Comparison of ENCODE assay signal across 1 cellular context in the genomic region with DNA sequence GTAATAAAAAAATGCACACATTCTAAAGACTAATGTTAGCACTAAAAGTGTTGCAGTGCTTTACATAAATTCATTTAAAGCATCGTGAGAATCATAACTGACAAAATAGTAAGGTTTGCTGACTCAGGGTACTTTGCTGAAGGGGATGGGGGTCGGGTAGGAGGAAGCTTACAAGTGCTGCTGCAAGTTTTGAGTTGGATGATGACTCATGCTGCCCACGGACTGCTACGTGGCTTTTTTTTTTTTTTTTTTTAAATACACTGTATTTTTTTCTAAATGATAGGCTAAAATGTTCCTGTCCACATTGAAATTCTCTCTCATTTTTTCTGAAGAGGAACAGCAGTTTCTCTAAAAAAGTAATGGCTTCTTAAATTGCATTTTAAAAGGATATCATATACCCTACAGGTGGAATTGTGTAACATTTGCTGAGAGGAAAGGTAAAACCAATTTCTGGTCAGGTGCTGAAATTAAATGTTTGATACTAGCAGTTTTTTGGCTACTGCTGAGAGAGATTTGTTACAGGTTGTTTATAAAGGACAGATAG.
A peak's percentile ranks its signal among the peaks of the same experiment; 100 is the strongest.
TF ChIP-seq lines count a peak whose summit lies in the region.

No MANE protein-coding gene starts in this region.

TF ChIP-seq in K562, 482 proteins besides CTCF, POLR2A, EP300 and RAD21 (continued from another document and continues in another):
- TF ChIP-seq RBFOX2 (IDR thresholded peaks at IDR 0.05; ENCODE audit: low read depth, low read length) = peak; percentile 52
- TF ChIP-seq PML (IDR thresholded peaks at IDR 0.05; ENCODE audit: low read length) = 0 out of 2 replicates have a peak, but pooled peaks have one; percentile 22
- TF ChIP-seq NFE2 (IDR thresholded peaks at IDR 0.05; ENCODE audit: low read depth) = peak; percentile 92
- TF ChIP-seq RCOR1 (IDR thresholded peaks at IDR 0.05; ENCODE audit: borderline replicate concordance in 1 of 2, low read depth in 2 of 2, low read length in 2 of 2) = peak in 1 of 2 experiments; percentile 36; a peak in 1 of 4 replicates
- TF ChIP-seq SIRT6 (IDR thresholded peaks at IDR 0.05; ENCODE audit: low read depth, low read length) = no peak
- no peak for TF ChIP-seq TBP (optimal IDR thresholded peaks at IDR 0.05; ENCODE audit: low read depth, low read length)
- peak; percentile 66; the same call in 1 of the 2 replicates for TF ChIP-seq ZEB2 (IDR thresholded peaks at IDR 0.05)
- TF ChIP-seq, protein P1, sequence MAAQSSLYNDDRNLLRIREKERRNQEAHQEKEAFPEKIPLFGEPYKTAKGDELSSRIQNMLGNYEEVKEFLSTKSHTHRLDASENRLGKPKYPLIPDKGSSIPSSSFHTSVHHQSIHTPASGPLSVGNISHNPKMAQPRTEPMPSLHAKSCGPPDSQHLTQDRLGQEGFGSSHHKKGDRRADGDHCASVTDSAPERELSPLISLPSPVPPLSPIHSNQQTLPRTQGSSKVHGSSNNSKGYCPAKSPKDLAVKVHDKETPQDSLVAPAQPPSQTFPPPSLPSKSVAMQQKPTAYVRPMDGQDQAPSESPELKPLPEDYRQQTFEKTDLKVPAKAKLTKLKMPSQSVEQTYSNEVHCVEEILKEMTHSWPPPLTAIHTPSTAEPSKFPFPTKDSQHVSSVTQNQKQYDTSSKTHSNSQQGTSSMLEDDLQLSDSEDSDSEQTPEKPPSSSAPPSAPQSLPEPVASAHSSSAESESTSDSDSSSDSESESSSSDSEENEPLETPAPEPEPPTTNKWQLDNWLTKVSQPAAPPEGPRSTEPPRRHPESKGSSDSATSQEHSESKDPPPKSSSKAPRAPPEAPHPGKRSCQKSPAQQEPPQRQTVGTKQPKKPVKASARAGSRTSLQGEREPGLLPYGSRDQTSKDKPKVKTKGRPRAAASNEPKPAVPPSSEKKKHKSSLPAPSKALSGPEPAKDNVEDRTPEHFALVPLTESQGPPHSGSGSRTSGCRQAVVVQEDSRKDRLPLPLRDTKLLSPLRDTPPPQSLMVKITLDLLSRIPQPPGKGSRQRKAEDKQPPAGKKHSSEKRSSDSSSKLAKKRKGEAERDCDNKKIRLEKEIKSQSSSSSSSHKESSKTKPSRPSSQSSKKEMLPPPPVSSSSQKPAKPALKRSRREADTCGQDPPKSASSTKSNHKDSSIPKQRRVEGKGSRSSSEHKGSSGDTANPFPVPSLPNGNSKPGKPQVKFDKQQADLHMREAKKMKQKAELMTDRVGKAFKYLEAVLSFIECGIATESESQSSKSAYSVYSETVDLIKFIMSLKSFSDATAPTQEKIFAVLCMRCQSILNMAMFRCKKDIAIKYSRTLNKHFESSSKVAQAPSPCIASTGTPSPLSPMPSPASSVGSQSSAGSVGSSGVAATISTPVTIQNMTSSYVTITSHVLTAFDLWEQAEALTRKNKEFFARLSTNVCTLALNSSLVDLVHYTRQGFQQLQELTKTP (IDR thresholded peaks at IDR 0.05; ENCODE audit: low read depth in 1 of 2, partially characterized antibody in 2 of 2) = peak; percentile 42 to 69
- no peak for TF ChIP-seq MCM2 (IDR thresholded peaks at IDR 0.05; ENCODE audit: low read depth)
- TF ChIP-seq U2AF2 (optimal IDR thresholded peaks at IDR 0.05; ENCODE audit: low read depth, low read length) = no peak
- no peak for TF ChIP-seq SNRNP70 (optimal IDR thresholded peaks at IDR 0.05; ENCODE audit: low read depth, low read length)
- TF ChIP-seq, protein P2, sequence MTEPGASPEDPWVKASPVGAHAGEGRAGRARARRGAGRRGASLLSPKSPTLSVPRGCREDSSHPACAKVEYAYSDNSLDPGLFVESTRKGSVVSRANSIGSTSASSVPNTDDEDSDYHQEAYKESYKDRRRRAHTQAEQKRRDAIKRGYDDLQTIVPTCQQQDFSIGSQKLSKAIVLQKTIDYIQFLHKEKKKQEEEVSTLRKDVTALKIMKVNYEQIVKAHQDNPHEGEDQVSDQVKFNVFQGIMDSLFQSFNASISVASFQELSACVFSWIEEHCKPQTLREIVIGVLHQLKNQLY (CRISPR knock-in tag; conservative IDR thresholded peaks at IDR 0.05) = no peak
- peak; percentile 37; the same call in 1 of the 2 replicates for TF ChIP-seq FOXJ2 (tag; IDR thresholded peaks at IDR 0.05)
- no peak for TF ChIP-seq RBM15 (IDR thresholded peaks at IDR 0.05; ENCODE audit: insufficient read depth, low read length)
- TF ChIP-seq E2F3 (CRISPR knock-in tag; IDR thresholded peaks at IDR 0.05) = no peak
- peak; percentile 66 for TF ChIP-seq CXXC5 (CRISPR knock-in tag; IDR thresholded peaks at IDR 0.05)
- TF ChIP-seq MTA3 (IDR thresholded peaks at IDR 0.05; ENCODE audit: borderline replicate concordance) = 0 out of 2 replicates have a peak, but pooled peaks have one; percentile 32
- TF ChIP-seq KAT7 (CRISPR knock-in tag; IDR thresholded peaks at IDR 0.05; ENCODE audit: borderline replicate concordance) = 0 out of 2 replicates have a peak, but pooled peaks have one; percentile 47
- no peak for TF ChIP-seq ETS2 (tag; IDR thresholded peaks at IDR 0.05; ENCODE audit: borderline replicate concordance, poor library complexity, severe bottlenecking)
- peak; percentile 85 for TF ChIP-seq CEBPB (tag; IDR thresholded peaks at IDR 0.05)
- TF ChIP-seq, protein P3, sequence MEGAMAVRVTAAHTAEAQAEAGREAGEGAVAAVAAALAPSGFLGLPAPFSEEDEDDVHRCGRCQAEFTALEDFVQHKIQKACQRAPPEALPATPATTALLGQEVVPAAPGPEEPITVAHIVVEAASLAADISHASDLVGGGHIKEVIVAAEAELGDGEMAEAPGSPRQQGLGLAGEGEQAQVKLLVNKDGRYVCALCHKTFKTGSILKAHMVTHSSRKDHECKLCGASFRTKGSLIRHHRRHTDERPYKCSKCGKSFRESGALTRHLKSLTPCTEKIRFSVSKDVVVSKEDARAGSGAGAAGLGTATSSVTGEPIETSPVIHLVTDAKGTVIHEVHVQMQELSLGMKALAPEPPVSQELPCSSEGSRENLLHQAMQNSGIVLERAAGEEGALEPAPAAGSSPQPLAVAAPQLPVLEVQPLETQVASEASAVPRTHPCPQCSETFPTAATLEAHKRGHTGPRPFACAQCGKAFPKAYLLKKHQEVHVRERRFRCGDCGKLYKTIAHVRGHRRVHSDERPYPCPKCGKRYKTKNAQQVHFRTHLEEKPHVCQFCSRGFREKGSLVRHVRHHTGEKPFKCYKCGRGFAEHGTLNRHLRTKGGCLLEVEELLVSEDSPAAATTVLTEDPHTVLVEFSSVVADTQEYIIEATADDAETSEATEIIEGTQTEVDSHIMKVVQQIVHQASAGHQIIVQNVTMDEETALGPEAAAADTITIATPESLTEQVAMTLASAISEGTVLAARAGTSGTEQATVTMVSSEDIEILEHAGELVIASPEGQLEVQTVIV (CRISPR knock-in tag; IDR thresholded peaks at IDR 0.05; ENCODE audit: borderline replicate concordance) = no peak
- TF ChIP-seq, protein P4, sequence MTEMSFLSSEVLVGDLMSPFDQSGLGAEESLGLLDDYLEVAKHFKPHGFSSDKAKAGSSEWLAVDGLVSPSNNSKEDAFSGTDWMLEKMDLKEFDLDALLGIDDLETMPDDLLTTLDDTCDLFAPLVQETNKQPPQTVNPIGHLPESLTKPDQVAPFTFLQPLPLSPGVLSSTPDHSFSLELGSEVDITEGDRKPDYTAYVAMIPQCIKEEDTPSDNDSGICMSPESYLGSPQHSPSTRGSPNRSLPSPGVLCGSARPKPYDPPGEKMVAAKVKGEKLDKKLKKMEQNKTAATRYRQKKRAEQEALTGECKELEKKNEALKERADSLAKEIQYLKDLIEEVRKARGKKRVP (CRISPR knock-in tag; IDR thresholded peaks at IDR 0.05) = no peak
- no peak for TF ChIP-seq ZNF764 (CRISPR knock-in tag; IDR thresholded peaks at IDR 0.05; ENCODE audit: low read depth)
- TF ChIP-seq HMG20B (CRISPR knock-in tag; IDR thresholded peaks at IDR 0.05) = no peak
- TF ChIP-seq DPF2 (IDR thresholded peaks at IDR 0.05) = peak; percentile 95
- no peak for TF ChIP-seq SLC30A9 (CRISPR knock-in tag; IDR thresholded peaks at IDR 0.05)
- no peak for TF ChIP-seq ZBTB8A (IDR thresholded peaks at IDR 0.05; ENCODE audit: partially characterized antibody)
- TF ChIP-seq ZNF239 (CRISPR knock-in tag; IDR thresholded peaks at IDR 0.05) = no peak
- no peak for TF ChIP-seq HMG20A (CRISPR knock-in tag; conservative IDR thresholded peaks at IDR 0.05)
- no peak for TF ChIP-seq HDAC3 (IDR thresholded peaks at IDR 0.05; ENCODE audit: borderline replicate concordance, partially characterized antibody)
- TF ChIP-seq NFE2L1 (tag; IDR thresholded peaks at IDR 0.05; ENCODE audit: borderline replicate concordance, low read depth) = peak; percentile 59
- TF ChIP-seq, protein P5, sequence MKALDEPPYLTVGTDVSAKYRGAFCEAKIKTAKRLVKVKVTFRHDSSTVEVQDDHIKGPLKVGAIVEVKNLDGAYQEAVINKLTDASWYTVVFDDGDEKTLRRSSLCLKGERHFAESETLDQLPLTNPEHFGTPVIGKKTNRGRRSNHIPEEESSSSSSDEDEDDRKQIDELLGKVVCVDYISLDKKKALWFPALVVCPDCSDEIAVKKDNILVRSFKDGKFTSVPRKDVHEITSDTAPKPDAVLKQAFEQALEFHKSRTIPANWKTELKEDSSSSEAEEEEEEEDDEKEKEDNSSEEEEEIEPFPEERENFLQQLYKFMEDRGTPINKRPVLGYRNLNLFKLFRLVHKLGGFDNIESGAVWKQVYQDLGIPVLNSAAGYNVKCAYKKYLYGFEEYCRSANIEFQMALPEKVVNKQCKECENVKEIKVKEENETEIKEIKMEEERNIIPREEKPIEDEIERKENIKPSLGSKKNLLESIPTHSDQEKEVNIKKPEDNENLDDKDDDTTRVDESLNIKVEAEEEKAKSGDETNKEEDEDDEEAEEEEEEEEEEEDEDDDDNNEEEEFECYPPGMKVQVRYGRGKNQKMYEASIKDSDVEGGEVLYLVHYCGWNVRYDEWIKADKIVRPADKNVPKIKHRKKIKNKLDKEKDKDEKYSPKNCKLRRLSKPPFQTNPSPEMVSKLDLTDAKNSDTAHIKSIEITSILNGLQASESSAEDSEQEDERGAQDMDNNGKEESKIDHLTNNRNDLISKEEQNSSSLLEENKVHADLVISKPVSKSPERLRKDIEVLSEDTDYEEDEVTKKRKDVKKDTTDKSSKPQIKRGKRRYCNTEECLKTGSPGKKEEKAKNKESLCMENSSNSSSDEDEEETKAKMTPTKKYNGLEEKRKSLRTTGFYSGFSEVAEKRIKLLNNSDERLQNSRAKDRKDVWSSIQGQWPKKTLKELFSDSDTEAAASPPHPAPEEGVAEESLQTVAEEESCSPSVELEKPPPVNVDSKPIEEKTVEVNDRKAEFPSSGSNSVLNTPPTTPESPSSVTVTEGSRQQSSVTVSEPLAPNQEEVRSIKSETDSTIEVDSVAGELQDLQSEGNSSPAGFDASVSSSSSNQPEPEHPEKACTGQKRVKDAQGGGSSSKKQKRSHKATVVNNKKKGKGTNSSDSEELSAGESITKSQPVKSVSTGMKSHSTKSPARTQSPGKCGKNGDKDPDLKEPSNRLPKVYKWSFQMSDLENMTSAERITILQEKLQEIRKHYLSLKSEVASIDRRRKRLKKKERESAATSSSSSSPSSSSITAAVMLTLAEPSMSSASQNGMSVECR (CRISPR knock-in tag; IDR thresholded peaks at IDR 0.05) = no peak
- TF ChIP-seq, protein P6, sequence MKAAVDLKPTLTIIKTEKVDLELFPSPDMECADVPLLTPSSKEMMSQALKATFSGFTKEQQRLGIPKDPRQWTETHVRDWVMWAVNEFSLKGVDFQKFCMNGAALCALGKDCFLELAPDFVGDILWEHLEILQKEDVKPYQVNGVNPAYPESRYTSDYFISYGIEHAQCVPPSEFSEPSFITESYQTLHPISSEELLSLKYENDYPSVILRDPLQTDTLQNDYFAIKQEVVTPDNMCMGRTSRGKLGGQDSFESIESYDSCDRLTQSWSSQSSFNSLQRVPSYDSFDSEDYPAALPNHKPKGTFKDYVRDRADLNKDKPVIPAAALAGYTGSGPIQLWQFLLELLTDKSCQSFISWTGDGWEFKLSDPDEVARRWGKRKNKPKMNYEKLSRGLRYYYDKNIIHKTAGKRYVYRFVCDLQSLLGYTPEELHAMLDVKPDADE (conservative IDR thresholded peaks at IDR 0.05; ENCODE audit: control insufficient read depth, low read depth, low read length) = no peak
- TF ChIP-seq SIN3A (IDR thresholded peaks at IDR 0.05; ENCODE audit: borderline replicate concordance in 2 of 2, control insufficient read depth in 1 of 2, low read depth in 2 of 2, low read length in 2 of 2) = peak in 1 of 2 experiments; percentile 70; a peak in 1 of 4 replicates
- TF ChIP-seq ZNF644 (tag; IDR thresholded peaks at IDR 0.05; ENCODE audit: low read depth) = no peak
